8 cellular contexts compared by ENCODE assay signal in genomic region chr7:101099969-101100781, GRCh38. TPM values are rescaled to one million over a fixed set of nuclear protein-coding genes. Genes with fewer than 3 reads are reported as not detected.
DNase-seq lines count a peak whose midpoint lies in the region; ATAC-seq, FAIRE-seq and TF ChIP-seq lines count a peak whose summit lies in the region.

No MANE protein-coding gene starts in this region.

- H4K20me1 ChIP-seq in astrocyte (ENCODE audit: insufficient read depth, low read length): no peaks in the 10 kb centered on the region

- peaks cover 8% of the 10 kb centered on the region for H3K36me3 Mint-ChIP-seq in astrocyte (ENCODE audit: low read depth, unreplicated experiment)

- H3K4me1 ChIP-seq in SJSA1 (replicated peaks) (peaks cover 72% of the 10 kb centered on the region), astrocyte (ENCODE audit: insufficient read depth, low read length) (peaks cover 32% of the 10 kb centered on the region)

- H3K4me3 ChIP-seq in HL-60 (replicated peaks; ENCODE audit: insufficient read depth, low read length) (no peak overlapping the region), SJSA1 (peak overlapping the region; percentile 5; the same call in 1 of the 2 replicates), astrocyte (ENCODE audit: insufficient read depth, low read depth, low read length) (no peak overlapping the region), retinal pigment epithelial cell (ENCODE audit: low read length) (no peak overlapping the region)

- ATAC-seq in HG03571 (IDR thresholded peaks at IDR 0.05; ENCODE audit: unreplicated experiment): no peak

- no peaks in the 10 kb centered on the region for H3K9me3 Mint-ChIP-seq in astrocyte (ENCODE audit: unreplicated experiment)

- H3K4me3 Mint-ChIP-seq in astrocyte (ENCODE audit: unreplicated experiment): peak overlapping the region; percentile 60

- H3K27me3 Mint-ChIP-seq in astrocyte (ENCODE audit: low read depth, unreplicated experiment): no peaks in the 10 kb centered on the region

- H3K27ac Mint-ChIP-seq in astrocyte (ENCODE audit: unreplicated experiment): peak overlapping the region; percentile 99

- no peak for FAIRE-seq in astrocyte (lab: Jason Lieb, UNC)

- TF ChIP-seq CTCF in AG09319 (IDR thresholded peaks at IDR 0.05; ENCODE audit: low read depth, low read length) (no peak), HL-60 (IDR thresholded peaks at IDR 0.05; ENCODE audit: insufficient read depth, low read length) (no peak), astrocyte (IDR thresholded peaks at IDR 0.05; ENCODE audit: insufficient read depth, low read depth, low read length) (no peak), retinal pigment epithelial cell (conservative IDR thresholded peaks at IDR 0.05; ENCODE audit: low read depth, low read length) (no peak)

- peaks cover 14% of the 10 kb centered on the region for H3K79me2 ChIP-seq in astrocyte (ENCODE audit: insufficient read depth, low read length)

- DNase-seq in AG09319 (ENCODE audit: extremely low read depth, low read depth) (peak; percentile 95), HL-60 (ENCODE audit: low read depth in 1 of 2, low spot score in 1 of 2) (peak; percentile 89 to 91), SJSA1 (ENCODE audit: low read depth in 1 of 2, low spot score in 2 of 2) (peak; percentile 99), astrocyte (ENCODE audit: low read depth) (peak; percentile 97), hippocampal formation (lab: John Stamatoyannopoulos, UW) (peak; percentile 72 to 78), retinal pigment epithelial cell (ENCODE audit: low read depth) (peak; percentile 88), DMS114 treated with DMSO at 0.1 percent for 48 hours (lab: John Stamatoyannopoulos, UW; ENCODE audit: unreplicated experiment) (no peak)

- peaks cover 41% of the 10 kb centered on the region for H3K4me1 Mint-ChIP-seq in astrocyte (ENCODE audit: low read depth, unreplicated experiment)

- H3K9me3 ChIP-seq in SJSA1 (replicated peaks) (no peaks in the 10 kb centered on the region), astrocyte (ENCODE audit: insufficient read depth, low read depth, low read length) (no peaks in the 10 kb centered on the region)

- peak overlapping the region; percentile 79 for H3K9ac ChIP-seq in astrocyte (ENCODE audit: low read length)

- H3K27ac ChIP-seq in HL-60 (replicated peaks) (no peak overlapping the region), SJSA1 (peak overlapping the region; percentile 90), astrocyte (ENCODE audit: low read depth, low read length) (peak overlapping the region; percentile 98)

- H3K4me2 ChIP-seq in astrocyte (ENCODE audit: low read length): peak overlapping the region; percentile 63

- peak overlapping the region; percentile 31 for H2AFZ ChIP-seq in astrocyte (ENCODE audit: low read depth, low read length)

- no peaks in the 10 kb centered on the region for H3K27me3 ChIP-seq in HL-60 (ENCODE audit: insufficient read depth, poor library complexity, severe bottlenecking)
- no peaks in the 10 kb centered on the region for H3K27me3 ChIP-seq in SJSA1 (replicated peaks)
- H3K27me3 ChIP-seq in astrocyte (ENCODE audit: insufficient read depth, low read length): no peaks in the 10 kb centered on the region

- H3K36me3 ChIP-seq in SJSA1 (no peaks in the 10 kb centered on the region; the same call in 1 of the 2 replicates), astrocyte (ENCODE audit: insufficient read depth, low read length) (no peaks in the 10 kb centered on the region)

RNA-seq across cellular contexts. Expression of gene TRIM56, which starts 14.9 kb away (rescaled TPM):
- total RNA-seq in SJSA1 (2014; rRNA removed; shearing (Covaris generic)): 5.2 and 10.3 TPM in 2 replicates
- total RNA-seq in astrocyte: 24.2 and 24.4 TPM in 2 replicates

RNA-seq across cellular contexts. Expression of gene SERPINE1, which starts 26.7 kb away (rescaled TPM):
- total RNA-seq in SJSA1 (2014; rRNA removed; shearing (Covaris generic)): 21.8 and 25.6 TPM in 2 replicates
- 1,303 and 1,496 TPM in 2 replicates for total RNA-seq in astrocyte

RNA-seq across cellular contexts. Expression of gene AP1S1, which starts 54.1 kb away (rescaled TPM):
- total RNA-seq in SJSA1 (2014; rRNA removed; shearing (Covaris generic)): 98.4 and 119 TPM in 2 replicates
- 172 and 181 TPM in 2 replicates for total RNA-seq in astrocyte

Comparison
In these comparisons a context has a peak if more than half of its experiments do, and no peak if none do; other contexts are left out.
1. RNA of gene SERPINE1, which starts 26.7 kb away (total RNA-seq): 1,303 to 1,496 TPM in astrocyte; 21.8 to 25.6 TPM in SJSA1; every median in the first group is over 10 times any median in the second.